22 cellular contexts compared by ENCODE assay signal in genomic region chr4:29588615-29589014, GRCh38.
"Had no signal": no experiment of that assay in that cellular context is flagged by ENCODE, and none has a peak within 500 bp of the region (broad histone marks: within the 10 kb centered on the region; RNA-seq: fewer than 3 reads in every experiment).

No MANE protein-coding gene starts in this region.

- DNase-seq: effector memory CD4-positive, alpha-beta T cell; foreskin keratinocyte; head of caudate nucleus; hippocampal formation; left colon; left ventricle myocardium superior; mesenchymal stem cell; midbrain; naive B cell; occipital lobe; pancreas; right cardiac atrium; stimulated activated CD4-positive, alpha-beta T cell treated with anti-CD3 and anti-CD28 coated beads, Interleukin-2, amount 100 ng/mL, for 48 hours; stimulated activated naive CD8-positive, alpha-beta T cell treated with anti-CD3 and anti-CD28 coated beads, Interleukin-15, Interleukin-2, amounts not matched to agents 100 U/mL and 50 U/mL, for 24 hours; tibial artery; upper lobe of left lung; uterus had no signal

- ATAC-seq: esophagus mucosa; foreskin keratinocyte; left colon; left ventricle myocardium superior; pancreas; right cardiac atrium; stimulated activated naive CD8-positive, alpha-beta T cell treated with anti-CD3 and anti-CD28 coated beads, Interleukin-15, Interleukin-2, amounts not matched to agents 100 U/mL and 50 U/mL, for 24 hours had no signal

- H3K4me3 ChIP-seq: coronary artery, lung, pancreas, smooth muscle cell, suprapubic skin, tibial artery, upper lobe of left lung, uterus had no signal
